Comparison of ENCODE assay signal across 9 cellular contexts in the genomic region with DNA sequence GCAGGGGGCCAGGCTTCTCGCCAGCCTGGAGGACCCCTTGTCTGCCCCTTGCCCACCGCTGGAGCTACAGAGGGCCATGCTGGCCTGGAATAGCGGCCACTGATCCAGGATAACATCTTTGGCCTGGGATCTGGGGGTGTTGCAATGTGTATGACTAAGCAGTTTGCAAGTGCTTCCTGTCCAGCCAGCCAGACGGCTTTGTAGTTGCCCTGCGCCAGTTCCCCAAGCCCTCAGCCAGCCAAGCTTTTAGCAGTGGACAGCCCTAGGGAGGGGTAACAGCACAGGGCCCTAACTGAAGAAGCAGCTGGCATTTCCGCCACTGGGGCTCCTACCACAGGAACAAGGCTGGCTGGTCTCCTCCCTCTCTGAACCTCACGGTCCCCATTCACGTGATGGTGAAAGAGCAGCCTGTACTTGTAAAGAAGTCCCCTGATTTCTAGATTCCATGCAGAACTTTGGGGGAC. TPM values are rescaled to one million over a fixed set of nuclear protein-coding genes. Genes with fewer than 3 reads are reported as not detected.
DNase-seq lines count a peak whose midpoint lies in the region; ATAC-seq, FAIRE-seq and TF ChIP-seq lines count a peak whose summit lies in the region.
"Had no signal": no experiment of that assay in that cellular context is flagged by ENCODE, and none has a peak within 500 bp of the region (broad histone marks: within the 10 kb centered on the region; RNA-seq: fewer than 3 reads in every experiment).

No MANE protein-coding gene starts in this region.

- H3K9me3 ChIP-seq in IMR-90 (ENCODE audit: control insufficient read depth, insufficient read depth, low read length) (no peaks in the 10 kb centered on the region), astrocyte (ENCODE audit: insufficient read depth, low read depth, low read length) (no peaks in the 10 kb centered on the region)

- peak overlapping the region; percentile 22 for H3K9ac ChIP-seq in IMR-90 (ENCODE audit: low read depth, low read length)
- H3K9ac ChIP-seq in astrocyte (ENCODE audit: low read length) = peak overlapping the region; percentile 48

- H3K36me3 Mint-ChIP-seq in astrocyte (ENCODE audit: low read depth, unreplicated experiment) = peaks cover 24% of the 10 kb centered on the region

- no peaks in the 10 kb centered on the region for H3K9me3 Mint-ChIP-seq in astrocyte (ENCODE audit: unreplicated experiment)
- H3K9me3 Mint-ChIP-seq: activated naive CD8-positive, alpha-beta T cell treated with anti-CD3 and anti-CD28 coated beads, Interleukin-2, amount 10 ng/mL, durations not matched to agents 7 days and 5 days had no signal

- H4K20me1 ChIP-seq in IMR-90 (ENCODE audit: insufficient read depth, low read length) = no peaks in the 10 kb centered on the region
- H4K20me1 ChIP-seq in astrocyte (ENCODE audit: insufficient read depth, low read length) = no peaks in the 10 kb centered on the region

- no TSS peak for BruUV-seq in IMR-90 (replicated peaks; lab: Mats Ljungman, UMichigan)

- in situ Hi-C loops in IMR-90 (cut with MboI; ENCODE audit: low sequenced_read_pairs) = no loop called here

- H3K4me1 ChIP-seq in IMR-90 (ENCODE audit: control insufficient read depth, insufficient read depth, low read length) (peaks cover 12% of the 10 kb centered on the region), astrocyte (ENCODE audit: insufficient read depth, low read length) (peaks cover 16% of the 10 kb centered on the region)

- H2AK9ac ChIP-seq in IMR-90 (replicated peaks; ENCODE audit: low read depth, low read length, poor library complexity) = peak overlapping the region; percentile 88

- peak; percentile 22 for TF ChIP-seq RAD21 in IMR-90 (IDR thresholded peaks at IDR 0.05; ENCODE audit: low read length)

- H2AFZ ChIP-seq in IMR-90 (replicated peaks; ENCODE audit: low read length, poor library complexity) (peak overlapping the region; percentile 64), astrocyte (ENCODE audit: low read depth, low read length) (peak overlapping the region; percentile 7)

- intact Hi-C loops in IMR-90 (cut with micrococcal nuclease) = no loop called here

- peak overlapping the region; percentile 92 for H2BK5ac ChIP-seq in IMR-90 (ENCODE audit: low read depth, low read length, poor library complexity, severe bottlenecking)

- dilution Hi-C loops in IMR-90 (cut with HindIII; ENCODE audit: low sequenced_read_pairs, unreplicated experiment) = no loop called here

- no peak overlapping the region for H3K4me3 ChIP-seq in AG04449 (ENCODE audit: low read depth, low read length)
- H3K4me3 ChIP-seq in IMR-90 (ENCODE audit: insufficient read depth, low read depth, low read length) = no peak overlapping the region
- H3K4me3 ChIP-seq in astrocyte (ENCODE audit: insufficient read depth, low read depth, low read length) = no peak overlapping the region

- TF ChIP-seq CTCF in AG04449 (IDR thresholded peaks at IDR 0.05; ENCODE audit: insufficient read depth, low read length, missing control alignments) (no peak), IMR-90 (conservative IDR thresholded peaks at IDR 0.05; ENCODE audit: low read depth, low read length) (peak; percentile 19; the same call in 1 of the 2 replicates), astrocyte (IDR thresholded peaks at IDR 0.05; ENCODE audit: insufficient read depth, low read depth, low read length) (no peak)

- H3K36me3 ChIP-seq in IMR-90 (ENCODE audit: control insufficient read depth, insufficient read depth, low read length) = peaks cover 41% of the 10 kb centered on the region
- peaks cover 32% of the 10 kb centered on the region for H3K36me3 ChIP-seq in astrocyte (ENCODE audit: insufficient read depth, low read length)

- H3K79me2 ChIP-seq in astrocyte (ENCODE audit: insufficient read depth, low read length) = no peaks in the 10 kb centered on the region

- peak overlapping the region; percentile 90 for H3K27ac Mint-ChIP-seq in astrocyte (ENCODE audit: unreplicated experiment)

- POLR2A ChIA-PET in AG04449 (lab: Yijun Ruan, JAX) (no interaction called here), IMR-90 (lab: Charles Lee; ENCODE audit: unreplicated experiment) (no interaction called here)

- peak overlapping the region; percentile 89 for H3K14ac ChIP-seq in IMR-90 (replicated peaks; ENCODE audit: low read depth, low read length)

- H3K27me3 Mint-ChIP-seq in astrocyte (ENCODE audit: low read depth, unreplicated experiment) = no peaks in the 10 kb centered on the region
- H3K27me3 Mint-ChIP-seq: activated naive CD8-positive, alpha-beta T cell treated with anti-CD3 and anti-CD28 coated beads, Interleukin-2, amount 10 ng/mL, durations not matched to agents 7 days and 5 days had no signal

- H3K56ac ChIP-seq in IMR-90 (ENCODE audit: extremely low read depth, insufficient read depth, low read length) = peak overlapping the region; percentile 40; the same call in 1 of the 2 replicates

- peaks cover 40% of the 10 kb centered on the region for H3K4me1 Mint-ChIP-seq in astrocyte (ENCODE audit: low read depth, unreplicated experiment)

- H4K8ac ChIP-seq in IMR-90 (ENCODE audit: low read depth in 2 of 2, low read length in 2 of 2) = peak overlapping the region; percentile 63 to 91

- H2BK20ac ChIP-seq in IMR-90 (ENCODE audit: low read depth, low read length) = peak overlapping the region; percentile 97

- H2BK15ac ChIP-seq in IMR-90 (ENCODE audit: low read depth, low read length) = peak overlapping the region; percentile 85; the same call in 2 of the 3 replicates

- H3K23ac ChIP-seq in IMR-90 (ENCODE audit: low read depth, low read length) = peak overlapping the region; percentile 19

- TF ChIP-seq POLR2A in IMR-90 (IDR thresholded peaks at IDR 0.05; ENCODE audit: low read depth, low read length) = no peak

- peak overlapping the region; percentile 89 for H3K18ac ChIP-seq in IMR-90 (ENCODE audit: low read depth, low read length)

- peaks cover 11 to 23% of the 10 kb centered on the region in 2 experiments; a peak in 3 of 4 replicates for H3K79me1 ChIP-seq in IMR-90 (ENCODE audit: low read depth in 1 of 2, low read length in 2 of 2)

- peak; percentile 98 for ATAC-seq in IMR-90 (ENCODE audit: low read depth)
- ATAC-seq in GM18870 (IDR thresholded peaks at IDR 0.05; ENCODE audit: unreplicated experiment) = no peak
- ATAC-seq in GM21381 (IDR thresholded peaks at IDR 0.05; ENCODE audit: unreplicated experiment) = no peak

- peak overlapping the region; percentile 83 for H4K5ac ChIP-seq in IMR-90 (ENCODE audit: low read depth, low read length)

- FAIRE-seq in astrocyte (lab: Jason Lieb, UNC) = peak; percentile 73

- H2AK5ac ChIP-seq in IMR-90 (ENCODE audit: low read depth, low read length) = peak overlapping the region; percentile 87

- 53% methylated on average over 5 of the region's 8 CpGs; no CpG with 5 or more reads in 1 of the 2 experiments for WGBS in IMR-90 (ENCODE audit: extremely low coverage in 2 of 2, insufficient read length in 1 of 2), 2 experiments

- peak; percentile 72 for DNase-seq in AG04449 (ENCODE audit: low read depth, low spot score)
- DNase-seq in IMR-90 = peak; percentile 94
- peak; percentile 94 for DNase-seq in astrocyte (ENCODE audit: low read depth)
- DNase-seq in iPS-NIHi11 (ENCODE audit: low spot score) = peak; percentile 68
- peak in 43 of 49 donors; percentile 13 to 91 (median 63) for DNase-seq in substantia nigra (lab: John Stamatoyannopoulos, UW)
- DNase-seq in activated T-cell treated with anti-CD3 and anti-CD28 coated beads for 4 hours = no peak
- DNase-seq: activated naive CD8-positive, alpha-beta T cell treated with anti-CD3 and anti-CD28 coated beads, Interleukin-2, amount 10 ng/mL, durations not matched to agents 7 days and 5 days had no signal

- H3K4me2 ChIP-seq in IMR-90 (ENCODE audit: low read depth, low read length) (0 out of 2 replicates have a peak overlapping the region, but pooled peaks have one; percentile 8), astrocyte (ENCODE audit: low read length) (peak overlapping the region; percentile 49)

- peak overlapping the region; percentile 96 for H4K91ac ChIP-seq in IMR-90 (ENCODE audit: insufficient read depth, low read depth, low read length)

- H3K27me3 ChIP-seq in IMR-90 (ENCODE audit: control insufficient read depth, insufficient read depth, low read length) (no peaks in the 10 kb centered on the region), astrocyte (ENCODE audit: insufficient read depth, low read length) (no peaks in the 10 kb centered on the region)

- peak overlapping the region; percentile 97 for H2BK120ac ChIP-seq in IMR-90 (ENCODE audit: low read depth, low read length)

- H3K9me1 ChIP-seq in IMR-90 (ENCODE audit: insufficient read depth, low read length) = peaks cover 20% of the 10 kb centered on the region

- peak overlapping the region; percentile 97 for H3K4ac ChIP-seq in IMR-90 (ENCODE audit: low read depth, low read length)

- H3K4me3 Mint-ChIP-seq in astrocyte (ENCODE audit: unreplicated experiment) = no peak overlapping the region
- H3K4me3 Mint-ChIP-seq: activated naive CD8-positive, alpha-beta T cell treated with anti-CD3 and anti-CD28 coated beads, Interleukin-2, amount 10 ng/mL, durations not matched to agents 7 days and 5 days had no signal

- peak overlapping the region; percentile 86 for H3K27ac ChIP-seq in IMR-90 (ENCODE audit: insufficient read depth, low read length)
- H3K27ac ChIP-seq in astrocyte (ENCODE audit: low read depth, low read length) = peak overlapping the region; percentile 65
- peak overlapping the region; percentile 64 for H3K27ac ChIP-seq in substantia nigra (ENCODE audit: low read depth, low read length, poor library complexity, severe bottlenecking)

- CTCF ChIA-PET in AG04449 (lab: Yijun Ruan, JAX) = interaction anchor here (0.8 to 2.4 kb wide), 7 partner anchors 18 to 288 kb away, joined by 3 to 7 read pairs (median 4); no protein-coding TSS in a partner anchor
- CTCF ChIA-PET in IMR-90 (lab: Yijun Ruan, JAX) = interaction anchor here (0.8 to 1.3 kb wide), 2 partner anchors 26 to 206 kb away, joined by 3 to 5 read pairs; no protein-coding TSS in a partner anchor

TF ChIP-seq in IMR-90, 13 proteins besides CTCF, POLR2A, EP300 and RAD21 (continues in another document):
- TF ChIP-seq CHD1 (IDR thresholded peaks at IDR 0.05; ENCODE audit: low read depth, low read length) (no peak), FOS (IDR thresholded peaks at IDR 0.05; ENCODE audit: low read depth, low read length) (peak; percentile 71)

RNA-seq across cellular contexts. Expression of gene UQCR10, which starts 32.1 kb away (rescaled TPM):
- 103 and 131 TPM in 2 replicates for total RNA-seq in IMR-90 (2012; rRNA removed)
- polyA plus RNA-seq in IMR-90 (2012; rRNA removed) = 260 and 285 TPM in 2 replicates
- 186 and 231 TPM in 2 replicates for polyA plus RNA-seq in IMR-90 (2012; cell fraction: cytosol; rRNA removed)
- polyA plus RNA-seq in IMR-90 (2012; cell fraction: nucleus; rRNA removed; ENCODE audit: low replicate concordance) = 43.0 and 59.7 TPM in 2 replicates
- total RNA-seq in astrocyte = 110 and 112 TPM in 2 replicates

RNA-seq across cellular contexts. Expression of gene ZMAT5, which starts 32.4 kb away (rescaled TPM):
- 16.1 and 21.7 TPM in 2 replicates for total RNA-seq in IMR-90 (2012; rRNA removed)
- 31.8 and 33.7 TPM in 2 replicates for polyA plus RNA-seq in IMR-90 (2012; rRNA removed)
- 27.5 and 37.0 TPM in 2 replicates for polyA plus RNA-seq in IMR-90 (2012; cell fraction: cytosol; rRNA removed)
- polyA plus RNA-seq in IMR-90 (2012; cell fraction: nucleus; rRNA removed; ENCODE audit: low replicate concordance) = 14.7 and 18.7 TPM in 2 replicates
- total RNA-seq in astrocyte = 24.4 and 24.8 TPM in 2 replicates

RNA-seq across cellular contexts. Expression of gene ASCC2, which starts 38.8 kb away (rescaled TPM):
- total RNA-seq in IMR-90 (2012; rRNA removed) = 38.6 and 40.0 TPM in 2 replicates
- 62.2 and 69.3 TPM in 2 replicates for polyA plus RNA-seq in IMR-90 (2012; rRNA removed)
- polyA plus RNA-seq in IMR-90 (2012; cell fraction: cytosol; rRNA removed) = 57.8 and 65.1 TPM in 2 replicates
- 111 and 120 TPM in 2 replicates for polyA plus RNA-seq in IMR-90 (2012; cell fraction: nucleus; rRNA removed; ENCODE audit: low replicate concordance)
- total RNA-seq in astrocyte = 69.5 and 71.2 TPM in 2 replicates
